Comparison of ENCODE assay signal across 9 cellular contexts in genomic region chr6:41021832-41022231, GRCh38. TPM values are rescaled to one million over a fixed set of nuclear protein-coding genes. Genes with fewer than 3 reads are reported as not detected.
DNase-seq lines count a peak whose midpoint lies in the region; ATAC-seq, FAIRE-seq and TF ChIP-seq lines count a peak whose summit lies in the region.
"Had no signal": no experiment of that assay in that cellular context is flagged by ENCODE, and none has a peak within 500 bp of the region (broad histone marks: within the 10 kb centered on the region; RNA-seq: fewer than 3 reads in every experiment).

No MANE protein-coding gene starts in this region.

- CTCF ChIA-PET in K562 (lab: Yijun Ruan, JAX; ENCODE audit: low intra/inter-chr PET ratio): interaction anchor here (0.6 kb wide), 1 partner anchor 16 kb away, joined by 3 read pairs; no protein-coding TSS in a partner anchor
- CTCF ChIA-PET in CD4-positive, alpha-beta T cell (lab: Charles Lee): no interaction called here

- ATAC-seq in K562: peak; percentile 76
- no peak for ATAC-seq in CD4-positive, alpha-beta T cell (ENCODE audit: poor library complexity)
- ATAC-seq in effector memory CD8-positive, alpha-beta T cell (replicated peaks): no peak
- no peak for ATAC-seq in GM18502 (IDR thresholded peaks at IDR 0.05; ENCODE audit: poor library complexity, unreplicated experiment)
- no peak for ATAC-seq in HG03095 (IDR thresholded peaks at IDR 0.05; ENCODE audit: unreplicated experiment)

- WGBS in K562 (ENCODE audit: insufficient coverage, low coverage, missing lambda C conversion rate): 0% methylated on average over 3 of the region's 3 CpGs

- H3K4me3 ChIP-seq in K562: no peak overlapping the region

- H3K27me3 ChIP-seq in K562 (ENCODE audit: control insufficient read depth in 2 of 2, insufficient read depth in 2 of 2, low read length in 2 of 2): peaks cover 10 to 17% of the 10 kb centered on the region in 2 experiments; a peak in 3 of 5 replicates
- H3K27me3 ChIP-seq in CD4-positive, alpha-beta T cell (ENCODE audit: control insufficient read depth, insufficient read depth, low read length): no peaks in the 10 kb centered on the region
- H3K27me3 ChIP-seq: neutrophil had no signal

- no peak for TF ChIP-seq EP300 in K562 (IDR thresholded peaks at IDR 0.05; ENCODE audit: low read length)

- peak; percentile 22 to 57 (median 34); a peak in 3 of 6 replicates for TF ChIP-seq CTCF in K562 (IDR thresholded peaks at IDR 0.05 in 2 of 3, conservative IDR thresholded peaks at IDR 0.05 in 1 of 3; ENCODE audit: insufficient read depth in 2 of 3, low read depth in 1 of 3, low read length in 3 of 3)
- TF ChIP-seq CTCF in CD4-positive, alpha-beta T cell (IDR thresholded peaks at IDR 0.05): no peak

- peak in 1 of 2 experiments; percentile 56; a peak in 2 of 4 replicates for TF ChIP-seq RAD21 in K562 (CRISPR knock-in tag; conservative IDR thresholded peaks at IDR 0.05 in 1 of 2, IDR thresholded peaks at IDR 0.05 in 1 of 2)

- peaks cover 4% of the 10 kb centered on the region for H3K4me1 Mint-ChIP-seq in CD4-positive, alpha-beta T cell (ENCODE audit: low read depth)
- no peaks in the 10 kb centered on the region for H3K4me1 Mint-ChIP-seq in effector memory CD8-positive, alpha-beta T cell (ENCODE audit: low read depth in 2 of 2)

- no peak overlapping the region for H3K4me2 ChIP-seq in K562 (ENCODE audit: insufficient read depth, low read length)

- intact Hi-C loops in K562 (cut with micrococcal nuclease): loop anchor here (10.0 kb wide), 1 partner anchor 477 kb away; no protein-coding TSS in a partner anchor
- intact Hi-C loops in CD4-positive, alpha-beta T cell (cut with DNase I, micrococcal nuclease): loop anchor here in 1 of 2 experiments (5.0 kb wide), 1 partner anchor 695 kb away; no protein-coding TSS in a partner anchor

- no TSS peak for BruUV-seq in K562 (replicated peaks; lab: Mats Ljungman, UMichigan)

- FAIRE-seq in K562 (lab: Jason Lieb, UNC): peak; percentile 35

- peaks cover 6% of the 10 kb centered on the region for H3K36me3 Mint-ChIP-seq in CD4-positive, alpha-beta T cell (ENCODE audit: low read depth)
- no peaks in the 10 kb centered on the region for H3K36me3 Mint-ChIP-seq in effector memory CD8-positive, alpha-beta T cell (ENCODE audit: insufficient read depth)

- H3K79me2 ChIP-seq in K562 (ENCODE audit: control insufficient read depth, insufficient read depth, low read length): no peaks in the 10 kb centered on the region

- no peaks in the 10 kb centered on the region for H3K9me1 ChIP-seq in K562 (ENCODE audit: control insufficient read depth, insufficient read depth, low read length)

- no peak for TF ChIP-seq POLR2A in K562 (conservative IDR thresholded peaks at IDR 0.05)

- POLR2A ChIA-PET in K562 (lab: Yijun Ruan, JAX): no interaction called here
- POLR2A ChIA-PET in CD4-positive, alpha-beta T cell (lab: Charles Lee): no interaction called here

- H3K36me3 ChIP-seq in K562 (ENCODE audit: control insufficient read depth, insufficient read depth, low read length): no peaks in the 10 kb centered on the region
- H3K36me3 ChIP-seq: neutrophil had no signal

- DNase-seq in AG20443 (ENCODE audit: low spot score) (peak; percentile 67), HT1080 (ENCODE audit: low read depth) (peak; percentile 91), K562 (ENCODE audit: extremely low read depth in 1 of 4, low spot score in 3 of 4) (peak in 1 of 4 experiments; percentile 36), kidney tubule cell (ENCODE audit: low spot score) (peak; percentile 80)
- no peak for DNase-seq in CD4-positive, alpha-beta T cell
- no peak for DNase-seq in effector memory CD8-positive, alpha-beta T cell

- no peaks in the 10 kb centered on the region for H4K20me1 ChIP-seq in K562 (replicated peaks; ENCODE audit: control insufficient read depth, insufficient read depth, low read length)

- no peak overlapping the region for H3K4me3 Mint-ChIP-seq in CD4-positive, alpha-beta T cell
- no peak overlapping the region for H3K4me3 Mint-ChIP-seq in effector memory CD8-positive, alpha-beta T cell

- H3K4me1 ChIP-seq in K562 (replicated peaks in 1 of 2; ENCODE audit: control insufficient read depth in 2 of 2, insufficient read depth in 2 of 2, low read length in 2 of 2): no peaks in the 10 kb centered on the region

- H3K27me3 Mint-ChIP-seq in CD4-positive, alpha-beta T cell: no peaks in the 10 kb centered on the region
- H3K27me3 Mint-ChIP-seq in effector memory CD8-positive, alpha-beta T cell: peaks cover 9 to 17% of the 10 kb centered on the region in 2 donors

- H3K9me3 Mint-ChIP-seq in CD4-positive, alpha-beta T cell: no peaks in the 10 kb centered on the region
- H3K9me3 Mint-ChIP-seq in effector memory CD8-positive, alpha-beta T cell: peaks cover 0 to 6% of the 10 kb centered on the region in 2 donors

- no peak overlapping the region for H3K27ac Mint-ChIP-seq in CD4-positive, alpha-beta T cell
- H3K27ac Mint-ChIP-seq in effector memory CD8-positive, alpha-beta T cell: no peak overlapping the region

- H3K9ac ChIP-seq in K562 (ENCODE audit: insufficient read depth in 1 of 2, low read depth in 2 of 2, low read length in 2 of 2): no peak overlapping the region

- no peak overlapping the region for H3K27ac ChIP-seq in K562 (ENCODE audit: extremely low read depth, low read depth, low read length)
- no peak overlapping the region for H3K27ac ChIP-seq in CD4-positive, alpha-beta T cell (ENCODE audit: low read depth, low read length)
- H3K27ac ChIP-seq: neutrophil had no signal

- H3K9me3 ChIP-seq in K562 (replicated peaks; ENCODE audit: control insufficient read depth, insufficient read depth, low read depth, low read length): no peaks in the 10 kb centered on the region
- H3K9me3 ChIP-seq in CD4-positive, alpha-beta T cell (ENCODE audit: control insufficient read depth, low read length): no peaks in the 10 kb centered on the region
- H3K9me3 ChIP-seq: neutrophil had no signal

- H2AFZ ChIP-seq in K562 (ENCODE audit: low read depth, low read length): no peak overlapping the region

- in situ Hi-C loops in K562 (cut with MboI): no loop called here

RNA-seq across cellular contexts. Expression of gene UNC5CL, which starts 17.2 kb away (rescaled TPM):
- total RNA-seq in HT1080 (2014; rRNA removed; shearing (Covaris generic)): 0.16 and 0.37 TPM in 2 replicates
- 0.14 and 0.45 TPM in 2 replicates for polyA plus RNA-seq in HT1080 (2015; cell fraction: cytosol; rRNA removed)
- polyA plus RNA-seq in HT1080 (2015; cell fraction: nucleus; rRNA removed): 0.71 and 3.0 TPM in 2 replicates
- total RNA-seq in K562 (2011; cell fraction: chromatin; rRNA removed; ENCODE audit: low replicate concordance): 2.7 and 3.1 TPM in 2 replicates
- total RNA-seq in K562 (2011; cell fraction: nucleolus; rRNA removed): 1.6 and 2.0 TPM in 2 replicates
- total RNA-seq in K562 (2011; cell fraction: nucleoplasm; rRNA removed): 2.5 and 3.7 TPM in 2 replicates
- total RNA-seq in K562 (2014; rRNA removed) (0.33 and 0.95 TPM in 2 replicates), K562 (2014; rRNA removed; fragmentation: Illumina TruSeq; extraction: Trizol) (0.35 and 0.40 TPM in 2 replicates), K562 (2015; rRNA removed; fragmentation: Illumina TruSeq; extraction: Trizol) (0.33 and 0.53 TPM in 2 replicates), K562 (2021) (0.64 and 0.78 TPM in 2 replicates)
- polyA plus RNA-seq in K562 (2011; rRNA removed) (0.82 and 1.7 TPM in 2 replicates), K562 (2014; fragmentation: Illumina TruSeq; extraction: Trizol) (0.59 and 0.80 TPM in 2 replicates), K562 (2014; fragmentation: Nextera tagmentation; extraction: Ambion mirVana) (under 1 TPM in 1 of 2 experiments, not detected in 1; 0.07 TPM), K562 (2014; rRNA removed) (1.8 TPM in 2 replicates)
- polyA plus RNA-seq in K562 (2011; cell fraction: cytosol; rRNA removed): 0.72 and 1.2 TPM in 2 replicates
- polyA plus RNA-seq in K562 (2011; cell fraction: nucleus; rRNA removed): 7.8 and 9.9 TPM in 2 replicates
- 0.70 and 2.4 TPM in 2 replicates for polyA plus RNA-seq in K562 (2012)
- 0.21 and 0.39 TPM in 2 replicates for polyA minus RNA-seq in K562 (2011; rRNA and poly(A)+ RNA removed)
- not detected in 2 replicates for polyA minus RNA-seq in K562 (2011; cell fraction: cytosol; rRNA and poly(A)+ RNA removed)
- 1.5 and 2.4 TPM in 2 replicates for polyA minus RNA-seq in K562 (2011; cell fraction: nucleus; rRNA and poly(A)+ RNA removed)
- total RNA-seq in CD4-positive, alpha-beta T cell: 1 to 10 TPM; 2.5 to 2.9 TPM

RNA-seq across cellular contexts. Expression of gene TSPO2, which starts 20.4 kb away (rescaled TPM):
- 0.34 and 0.43 TPM in 2 replicates for total RNA-seq in HT1080 (2014; rRNA removed; shearing (Covaris generic))
- not detected in 2 replicates for polyA plus RNA-seq in HT1080 (2015; cell fraction: cytosol; rRNA removed)
- 0.15 TPM in 1 of 2 replicates, not detected in the other for polyA plus RNA-seq in HT1080 (2015; cell fraction: nucleus; rRNA removed)
- total RNA-seq in K562 (2011; cell fraction: chromatin; rRNA removed; ENCODE audit: low replicate concordance): not detected in 2 replicates
- total RNA-seq in K562 (2011; cell fraction: nucleolus; rRNA removed): not detected in 2 replicates
- total RNA-seq in K562 (2011; cell fraction: nucleoplasm; rRNA removed): not detected in 2 replicates
- total RNA-seq in K562 (2014; rRNA removed): not detected in 2 replicates
- total RNA-seq in K562 (2014; rRNA removed; fragmentation: Illumina TruSeq; extraction: Trizol): not detected in 2 replicates
- total RNA-seq in K562 (2015; rRNA removed; fragmentation: Illumina TruSeq; extraction: Trizol): not detected in 2 replicates
- not detected in 2 replicates for total RNA-seq in K562 (2021)
- polyA plus RNA-seq in K562 (2011; rRNA removed): 0.12 TPM in 1 of 2 replicates, not detected in the other
- not detected in 2 replicates for polyA plus RNA-seq in K562 (2011; cell fraction: cytosol; rRNA removed)
- not detected in 2 replicates for polyA plus RNA-seq in K562 (2011; cell fraction: nucleus; rRNA removed)
- 0.19 TPM in 1 of 2 replicates, not detected in the other for polyA plus RNA-seq in K562 (2012)
- not detected in 2 replicates for polyA plus RNA-seq in K562 (2014; fragmentation: Illumina TruSeq; extraction: Trizol)
- polyA plus RNA-seq in K562 (2014; fragmentation: Nextera tagmentation; extraction: Ambion mirVana): not detected
- polyA plus RNA-seq in K562 (2014; rRNA removed): not detected in 2 replicates
- not detected in 2 replicates for polyA minus RNA-seq in K562 (2011; rRNA and poly(A)+ RNA removed)
- not detected in 2 replicates for polyA minus RNA-seq in K562 (2011; cell fraction: cytosol; rRNA and poly(A)+ RNA removed)
- not detected in 2 replicates for polyA minus RNA-seq in K562 (2011; cell fraction: nucleus; rRNA and poly(A)+ RNA removed)
- total RNA-seq in CD4-positive, alpha-beta T cell: not detected

RNA-seq across cellular contexts. Expression of gene APOBEC2, which starts 31.2 kb away (rescaled TPM):
- not detected in 2 replicates for total RNA-seq in HT1080 (2014; rRNA removed; shearing (Covaris generic))
- not detected in 2 replicates for polyA plus RNA-seq in HT1080 (2015; cell fraction: cytosol; rRNA removed)
- polyA plus RNA-seq in HT1080 (2015; cell fraction: nucleus; rRNA removed): not detected in 2 replicates
- total RNA-seq in K562 (2011; cell fraction: chromatin; rRNA removed; ENCODE audit: low replicate concordance): not detected in 2 replicates
- total RNA-seq in K562 (2011; cell fraction: nucleolus; rRNA removed): not detected in 2 replicates
- total RNA-seq in K562 (2011; cell fraction: nucleoplasm; rRNA removed): not detected in 2 replicates
- total RNA-seq in K562 (2014; rRNA removed) (not detected in 2 replicates), K562 (2014; rRNA removed; fragmentation: Illumina TruSeq; extraction: Trizol) (not detected in 2 replicates), K562 (2015; rRNA removed; fragmentation: Illumina TruSeq; extraction: Trizol) (not detected in 2 replicates), K562 (2021) (not detected in 2 replicates)
- polyA plus RNA-seq in K562 (2011; rRNA removed) (not detected in 2 replicates), K562 (2014; fragmentation: Illumina TruSeq; extraction: Trizol) (not detected in 2 replicates), K562 (2014; fragmentation: Nextera tagmentation; extraction: Ambion mirVana) (1 to 10 TPM in 1 of 2 experiments, under 1 TPM in 1; 0.25 to 1.6 TPM), K562 (2014; rRNA removed) (not detected in 2 replicates)
- not detected in 2 replicates for polyA plus RNA-seq in K562 (2011; cell fraction: cytosol; rRNA removed)
- polyA plus RNA-seq in K562 (2011; cell fraction: nucleus; rRNA removed): not detected in 2 replicates
- 0.10 and 0.61 TPM in 2 replicates for polyA plus RNA-seq in K562 (2012)
- polyA minus RNA-seq in K562 (2011; rRNA and poly(A)+ RNA removed): not detected in 2 replicates
- polyA minus RNA-seq in K562 (2011; cell fraction: cytosol; rRNA and poly(A)+ RNA removed): not detected in 2 replicates
- not detected in 2 replicates for polyA minus RNA-seq in K562 (2011; cell fraction: nucleus; rRNA and poly(A)+ RNA removed)
- total RNA-seq in CD4-positive, alpha-beta T cell: not detected

RNA-seq across cellular contexts. Expression of gene OARD1, which starts 50.3 kb away (rescaled TPM):
- 19.0 and 25.5 TPM in 2 replicates for total RNA-seq in HT1080 (2014; rRNA removed; shearing (Covaris generic))
- 35.3 and 39.3 TPM in 2 replicates for polyA plus RNA-seq in HT1080 (2015; cell fraction: cytosol; rRNA removed)
- polyA plus RNA-seq in HT1080 (2015; cell fraction: nucleus; rRNA removed): 25.1 and 26.6 TPM in 2 replicates
- 23.6 and 48.3 TPM in 2 replicates for total RNA-seq in K562 (2011; cell fraction: chromatin; rRNA removed; ENCODE audit: low replicate concordance)
- 21.2 and 21.8 TPM in 2 replicates for total RNA-seq in K562 (2011; cell fraction: nucleolus; rRNA removed)
- 38.5 and 60.6 TPM in 2 replicates for total RNA-seq in K562 (2011; cell fraction: nucleoplasm; rRNA removed)
- total RNA-seq in K562 (2014; rRNA removed) (32.7 and 49.3 TPM in 2 replicates), K562 (2014; rRNA removed; fragmentation: Illumina TruSeq; extraction: Trizol) (61.1 and 63.2 TPM in 2 replicates), K562 (2015; rRNA removed; fragmentation: Illumina TruSeq; extraction: Trizol) (56.2 and 60.8 TPM in 2 replicates), K562 (2021) (43.4 and 47.1 TPM in 2 replicates)
- polyA plus RNA-seq in K562 (2011; rRNA removed) (38.4 and 45.7 TPM in 2 replicates), K562 (2014; fragmentation: Illumina TruSeq; extraction: Trizol) (63.2 and 65.8 TPM in 2 replicates), K562 (2014; fragmentation: Nextera tagmentation; extraction: Ambion mirVana) (10 to 100 TPM; 79.6 to 88.3 TPM), K562 (2014; rRNA removed) (70.3 and 71.6 TPM in 2 replicates)
- 9.3 and 22.8 TPM in 2 replicates for polyA plus RNA-seq in K562 (2011; cell fraction: cytosol; rRNA removed)
- 22.4 and 26.7 TPM in 2 replicates for polyA plus RNA-seq in K562 (2011; cell fraction: nucleus; rRNA removed)
- 51.9 and 66.7 TPM in 2 replicates for polyA plus RNA-seq in K562 (2012)
- 35.1 and 49.4 TPM in 2 replicates for polyA minus RNA-seq in K562 (2011; rRNA and poly(A)+ RNA removed)
- 7.8 and 10.4 TPM in 2 replicates for polyA minus RNA-seq in K562 (2011; cell fraction: cytosol; rRNA and poly(A)+ RNA removed)
- polyA minus RNA-seq in K562 (2011; cell fraction: nucleus; rRNA and poly(A)+ RNA removed): 35.0 and 66.5 TPM in 2 replicates
- 10 to 100 TPM; 29.7 to 30.1 TPM for total RNA-seq in CD4-positive, alpha-beta T cell

RNA-seq across cellular contexts. Expression of gene NFYA, which starts 50.9 kb away (rescaled TPM):
- total RNA-seq in HT1080 (2014; rRNA removed; shearing (Covaris generic)): 7.9 and 11.8 TPM in 2 replicates
- polyA plus RNA-seq in HT1080 (2015; cell fraction: cytosol; rRNA removed): 17.9 and 18.7 TPM in 2 replicates
- polyA plus RNA-seq in HT1080 (2015; cell fraction: nucleus; rRNA removed): 30.0 and 32.7 TPM in 2 replicates
- 14.4 and 20.1 TPM in 2 replicates for total RNA-seq in K562 (2011; cell fraction: chromatin; rRNA removed; ENCODE audit: low replicate concordance)
- total RNA-seq in K562 (2011; cell fraction: nucleolus; rRNA removed): 8.7 and 9.7 TPM in 2 replicates
- total RNA-seq in K562 (2011; cell fraction: nucleoplasm; rRNA removed): 11.2 and 12.9 TPM in 2 replicates
- total RNA-seq in K562 (2014; rRNA removed): 18.6 and 23.8 TPM in 2 replicates
- total RNA-seq in K562 (2014; rRNA removed; fragmentation: Illumina TruSeq; extraction: Trizol): 19.2 and 20.4 TPM in 2 replicates
- total RNA-seq in K562 (2015; rRNA removed; fragmentation: Illumina TruSeq; extraction: Trizol): 24.4 and 26.6 TPM in 2 replicates
- total RNA-seq in K562 (2021): 24.3 and 27.4 TPM in 2 replicates
- polyA plus RNA-seq in K562 (2011; rRNA removed): 21.8 and 25.1 TPM in 2 replicates
- polyA plus RNA-seq in K562 (2011; cell fraction: cytosol; rRNA removed): 24.0 and 24.5 TPM in 2 replicates
- 31.2 and 32.0 TPM in 2 replicates for polyA plus RNA-seq in K562 (2011; cell fraction: nucleus; rRNA removed)
- 18.8 and 30.1 TPM in 2 replicates for polyA plus RNA-seq in K562 (2012)
- polyA plus RNA-seq in K562 (2014; fragmentation: Illumina TruSeq; extraction: Trizol): 31.2 and 37.1 TPM in 2 replicates
- 10 to 100 TPM in 1 of 2 experiments, 1 to 10 TPM in 1; 7.3 to 10.1 TPM for polyA plus RNA-seq in K562 (2014; fragmentation: Nextera tagmentation; extraction: Ambion mirVana)
- polyA plus RNA-seq in K562 (2014; rRNA removed): 21.9 and 22.7 TPM in 2 replicates
- polyA minus RNA-seq in K562 (2011; rRNA and poly(A)+ RNA removed): 51.8 and 65.3 TPM in 2 replicates
- polyA minus RNA-seq in K562 (2011; cell fraction: cytosol; rRNA and poly(A)+ RNA removed): 24.0 and 33.8 TPM in 2 replicates
- polyA minus RNA-seq in K562 (2011; cell fraction: nucleus; rRNA and poly(A)+ RNA removed): 11.7 and 20.1 TPM in 2 replicates
- total RNA-seq in CD4-positive, alpha-beta T cell: 10 to 100 TPM; 26.7 to 27.3 TPM

Comparison
In these comparisons a context has a peak if more than half of its experiments do, and no peak if none do; other contexts are left out.
1. DNase-seq: peak in AG20443 (single experiment), HT1080 (single experiment) and kidney tubule cell (single experiment); none in CD4-positive, alpha-beta T cell (0 of 10) and effector memory CD8-positive, alpha-beta T cell (0 of 3).